ENCODE assay signal across 8 cellular contexts in genomic region chr4:75723802-75724065, GRCh38. TPM values are rescaled to one million over a fixed set of nuclear protein-coding genes. Genes with fewer than 3 reads are reported as not detected.
A peak's percentile ranks its signal among the peaks of the same experiment; 100 is the strongest.
DNase-seq lines count a peak whose midpoint lies in the region; ATAC-seq and TF ChIP-seq lines count a peak whose summit lies in the region.

No MANE protein-coding gene starts in this region.

- DNase-seq in fibroblast of the aortic adventitia (ENCODE audit: low read depth) = no peak
- no peak for DNase-seq in sigmoid colon
- no peak for DNase-seq in NCI-H2196 treated with DMSO at 0.1 percent for 48 hours (lab: John Stamatoyannopoulos, UW; ENCODE audit: unreplicated experiment)
- DNase-seq in D341Med (ENCODE audit: low spot score) = no peak
- DNase-seq in activated effector memory CD4-positive, alpha-beta T cell treated with anti-CD3 and anti-CD28 coated beads, Interleukin-2, amount 50 U/mL, for 16 hours = no peak

- ATAC-seq in GM19395 (IDR thresholded peaks at IDR 0.05; ENCODE audit: unreplicated experiment) = no peak

- peak overlapping the region; percentile 92 for H3K27ac ChIP-seq in VCaP
- peak overlapping the region; percentile 96 to 99 (median 98) for H3K27ac ChIP-seq in sigmoid colon

- peaks cover 0 to 51% (median 43%) of the 10 kb centered on the region in 4 donors for H3K4me1 ChIP-seq in sigmoid colon

- H3K27me3 ChIP-seq in sigmoid colon = no peaks in the 10 kb centered on the region

- no peak for TF ChIP-seq CTCF in GM12875 (IDR thresholded peaks at IDR 0.05; ENCODE audit: borderline replicate concordance, insufficient read depth, low read depth, low read length)
- no peak for TF ChIP-seq CTCF in VCaP (conservative IDR thresholded peaks at IDR 0.05)
- no peak for TF ChIP-seq CTCF in fibroblast of the aortic adventitia (IDR thresholded peaks at IDR 0.05; ENCODE audit: insufficient read depth, low read length)
- TF ChIP-seq CTCF in sigmoid colon (IDR thresholded peaks at IDR 0.05) = no peak

- H3K36me3 ChIP-seq in sigmoid colon = no peaks in the 10 kb centered on the region

- H3K4me3 ChIP-seq in GM12875 (ENCODE audit: low read depth, low read length) (peak overlapping the region; percentile 91), fibroblast of the aortic adventitia (ENCODE audit: low read depth, low read length) (peak overlapping the region; percentile 84), sigmoid colon (peak overlapping the region; percentile 74 to 94 (median 87))

- intact Hi-C loops in sigmoid colon (cut with DNase I) = loop anchor here (1.0 to 5.0 kb wide), 2 partner anchors 51 to 211 kb away; partner anchors contain the start of genes RCHY1 and THAP6

- WGBS in sigmoid colon, 2 donors = 0 to 1% methylated on average over 3 of the region's 3 CpGs

- no peak for TF ChIP-seq EP300 in sigmoid colon (IDR thresholded peaks at IDR 0.05)

- no peaks in the 10 kb centered on the region for H3K9me3 ChIP-seq in sigmoid colon

- TF ChIP-seq POLR2A in sigmoid colon (IDR thresholded peaks at IDR 0.05) = no peak

RNA-seq across cellular contexts. Expression of gene USO1, which starts 0.6 kb away (rescaled TPM):
- total RNA-seq in fibroblast of the aortic adventitia (ENCODE audit: low replicate concordance) (75.5 and 124 TPM in 2 replicates), sigmoid colon (10 to 100 TPM; 66.5 to 99.4 (median 77.6) TPM)
- polyA plus RNA-seq in sigmoid colon = 10 to 100 TPM; 21.0 to 30.6 (median 21.6) TPM

RNA-seq across cellular contexts. Expression of gene G3BP2, which starts 50.5 kb away (rescaled TPM):
- total RNA-seq in fibroblast of the aortic adventitia (ENCODE audit: low replicate concordance) = 177 and 407 TPM in 2 replicates
- total RNA-seq in sigmoid colon = 100 to 1,000 TPM; 102 to 141 (median 119) TPM
- 10 to 100 TPM; 60.7 to 83.7 (median 61.7) TPM for polyA plus RNA-seq in sigmoid colon
